Comparison of ENCODE assay signal across 9 cellular contexts in the genomic region with DNA sequence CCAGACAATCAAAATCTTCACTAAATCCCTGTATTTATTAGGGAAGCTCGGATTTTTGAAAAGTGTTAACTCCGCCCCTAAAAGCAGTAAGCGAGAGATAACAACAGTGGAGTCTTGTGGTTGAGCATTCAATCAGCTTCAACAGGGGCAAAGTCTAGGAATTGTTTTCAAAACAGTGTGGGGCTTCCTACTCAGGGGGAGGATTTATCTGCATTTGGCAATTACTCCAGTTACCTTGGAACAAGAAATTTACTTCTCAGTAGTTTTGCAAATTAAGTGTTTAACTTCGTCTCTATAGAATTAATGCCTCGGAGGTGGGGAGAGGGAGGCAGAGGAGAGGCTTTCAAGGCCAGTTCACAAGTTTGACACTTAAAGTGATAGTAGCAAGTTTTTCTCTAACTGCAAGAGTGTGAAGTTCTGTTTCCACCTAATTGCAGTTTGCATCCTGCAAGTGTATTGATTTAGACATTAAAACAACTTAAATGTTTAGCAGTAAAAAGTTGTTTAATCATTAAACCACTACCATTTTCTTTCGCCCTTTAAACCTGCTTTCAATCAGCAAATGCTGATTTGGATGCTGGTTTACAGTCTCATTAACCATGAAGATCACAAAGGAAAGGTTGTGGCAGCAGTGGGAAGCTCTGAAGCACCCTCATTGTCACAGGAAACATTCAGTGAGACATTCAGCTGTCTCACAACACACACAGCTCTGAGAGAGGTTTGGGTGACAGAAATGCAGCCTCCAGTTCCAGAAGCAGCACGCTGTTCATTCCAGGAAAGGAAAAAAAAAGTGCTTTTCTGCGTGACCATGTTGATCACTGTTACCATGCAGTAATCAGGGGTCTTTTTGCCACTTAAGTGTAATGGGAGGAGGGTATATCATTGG.
A peak's percentile ranks its signal among the peaks of the same experiment; 100 is the strongest.
DNase-seq lines count a peak whose midpoint lies in the region; ATAC-seq, FAIRE-seq and TF ChIP-seq lines count a peak whose summit lies in the region.
"Had no signal": no experiment of that assay in that cellular context is flagged by ENCODE, and none has a peak within 500 bp of the region (broad histone marks: within the 10 kb centered on the region; RNA-seq: fewer than 3 reads in every experiment).

No MANE protein-coding gene starts in this region.

- no peaks in the 10 kb centered on the region for H3K79me1 ChIP-seq in H1 (ENCODE audit: low read depth, low read length)

- H4K5ac ChIP-seq in H1 (ENCODE audit: insufficient read length, low read depth, low read length), result no peak overlapping the region

- H2BK15ac ChIP-seq in H1 (ENCODE audit: low read length), result no peak overlapping the region

- no peaks in the 10 kb centered on the region for H3K36me3 ChIP-seq in H1 (ENCODE audit: control insufficient read depth in 2 of 4, insufficient read depth in 4 of 4, low read length in 3 of 4)
- no peaks in the 10 kb centered on the region for H3K36me3 ChIP-seq in neutrophil
- no peaks in the 10 kb centered on the region for H3K36me3 ChIP-seq in aorta (ENCODE audit: control insufficient read depth in 1 of 2, insufficient read depth in 2 of 2, low read length in 1 of 2)

- H3K9ac ChIP-seq in H1 (replicated peaks in 1 of 4; ENCODE audit: extremely low read depth in 1 of 4, low read depth in 3 of 4, low read length in 3 of 4), result no peak overlapping the region

- no peaks in the 10 kb centered on the region for H3K9me3 ChIP-seq in H1 (ENCODE audit: insufficient read depth in 2 of 2, low read depth in 1 of 2, low read length in 1 of 2)
- H3K9me3 ChIP-seq in neutrophil, result no peaks in the 10 kb centered on the region
- no peaks in the 10 kb centered on the region for H3K9me3 ChIP-seq in aorta (ENCODE audit: control insufficient read depth, low read length)

- H3K4me1 ChIP-seq in H1 (replicated peaks in 1 of 4; ENCODE audit: control insufficient read depth in 3 of 4, insufficient read depth in 4 of 4, low read length in 3 of 4) (peaks cover 7 to 19% (median 17%) of the 10 kb centered on the region in 4 experiments), neutrophil (ENCODE audit: control insufficient read depth in 1 of 2, insufficient read depth in 1 of 2, low read depth in 1 of 2, low read length in 1 of 2) (peaks cover 36 to 51% of the 10 kb centered on the region in 2 experiments), aorta (ENCODE audit: control insufficient read depth in 1 of 2, insufficient read depth in 2 of 2, low read length in 2 of 2) (no peaks in the 10 kb centered on the region)

- WGBS in H1 (ENCODE audit: extremely low coverage in 1 of 2, insufficient coverage in 1 of 2, insufficient read length in 1 of 2, insufficient replicate concordance in 2 of 2, low coverage in 1 of 2, low lambda C conversion rate in 2 of 2, missing lambda C conversion rate in 1 of 2), 2 experiments, result 46% methylated on average over 8 of the region's 8 CpGs; no CpG with 5 or more reads in 1 of the 2 experiments
- 79 to 83% methylated on average over 8 of the region's 8 CpGs for WGBS in aorta, 2 donors

- no peak for DNase-seq in GM12891 (ENCODE audit: insufficient read length, low spot score)
- peak; percentile 35 for DNase-seq in KBM-7
- DNase-seq in H1 (ENCODE audit: low read depth in 1 of 2, low spot score in 2 of 2), result no peak
- DNase-seq in left cardiac atrium, result no peak
- DNase-seq in aorta, result no peak
- no peak for DNase-seq in anterior cingulate cortex (lab: John Stamatoyannopoulos, UW)
- DNase-seq: MM.1S had no signal

- FAIRE-seq in GM12891 (lab: Jason Lieb, UNC) (peak; percentile 61), H1 (lab: Jason Lieb, UNC) (no peak)

- no peak overlapping the region for H2AFZ ChIP-seq in H1 (ENCODE audit: low read length)

- in situ Hi-C loops in KBM-7 (cut with MboI; ENCODE audit: low pct_unique_long_range_greater_than_20kb, low sequenced_read_pairs), result no loop called here

- 0 out of 4 replicates have a peak, but pooled peaks cover 0 to 4% of the 10 kb centered on the region in 2 experiments for H3K79me2 ChIP-seq in H1 (ENCODE audit: control insufficient read depth in 1 of 2, insufficient read depth in 2 of 2, low read length in 2 of 2)

- no peak overlapping the region for H3K56ac ChIP-seq in H1 (replicated peaks; ENCODE audit: insufficient read length, low read depth, low read length)

- H3K27ac ChIP-seq in H1 (ENCODE audit: low read depth, low read length) (peak overlapping the region; percentile 46; the same call in 1 of the 2 replicates), neutrophil (peak overlapping the region; percentile 79), aorta (ENCODE audit: low read depth in 1 of 2, low read length in 2 of 2) (no peak overlapping the region)

- no peak overlapping the region for H4K8ac ChIP-seq in H1 (ENCODE audit: extremely low read depth, insufficient read depth, low read length)

- H3K27me3 ChIP-seq in H1 (replicated peaks in 1 of 4; ENCODE audit: control insufficient read depth in 3 of 4, extremely low read depth in 1 of 4, insufficient read depth in 3 of 4, low read length in 3 of 4), result no peaks in the 10 kb centered on the region
- no peaks in the 10 kb centered on the region for H3K27me3 ChIP-seq in neutrophil
- no peaks in the 10 kb centered on the region for H3K27me3 ChIP-seq in aorta (ENCODE audit: control insufficient read depth in 1 of 2, insufficient read depth in 2 of 2, low read length in 1 of 2)

- H3K23me2 ChIP-seq in H1 (ENCODE audit: low read depth, low read length), result no peaks in the 10 kb centered on the region

- no peaks in the 10 kb centered on the region for H4K20me1 ChIP-seq in H1 (replicated peaks in 1 of 2; ENCODE audit: control insufficient read depth in 1 of 2, insufficient read depth in 2 of 2, low read length in 2 of 2)

- no peak overlapping the region for H2BK120ac ChIP-seq in H1 (replicated peaks; ENCODE audit: low read depth, low read length)

- H2BK20ac ChIP-seq in H1 (ENCODE audit: low read length), result no peak overlapping the region

- no peak for TF ChIP-seq CTCF in H1 (IDR thresholded peaks at IDR 0.05; ENCODE audit: control extremely low read depth in 1 of 3, insufficient read depth in 1 of 3, low read depth in 1 of 3, low read length in 3 of 3)
- TF ChIP-seq CTCF in neutrophil (IDR thresholded peaks at IDR 0.05), result no peak

- POLR2A ChIA-PET in H1 (lab: Charles Lee; ENCODE audit: partially characterized antibody), result interaction anchor here (1.5 kb wide), 2 partner anchors 14 to 30 kb away, joined by 3 to 4 read pairs; no protein-coding TSS in a partner anchor

- no peak overlapping the region for H3K18ac ChIP-seq in H1 (ENCODE audit: extremely low read depth, low read length)

- no peak overlapping the region for H3K14ac ChIP-seq in H1 (ENCODE audit: insufficient read length)

- no peak for TF ChIP-seq RAD21 in H1 (IDR thresholded peaks at IDR 0.05 in 1 of 2, conservative IDR thresholded peaks at IDR 0.05 in 1 of 2; ENCODE audit: low read depth in 2 of 2, low read length in 2 of 2)

- H3K4ac ChIP-seq in H1 (replicated peaks; ENCODE audit: insufficient read length, low read depth, low read length), result no peak overlapping the region

- no peak overlapping the region for H2AK5ac ChIP-seq in H1 (ENCODE audit: low read depth, low read length)

- TF ChIP-seq EP300 in H1 (IDR thresholded peaks at IDR 0.05; ENCODE audit: borderline replicate concordance in 1 of 2, low read depth in 2 of 2, low read length in 2 of 2), result no peak

- intact Hi-C loops in left cardiac atrium (cut with DNase I), result no loop called here
- intact Hi-C loops in aorta (cut with DNase I), result no loop called here

- no peak overlapping the region for H4K91ac ChIP-seq in H1 (replicated peaks; ENCODE audit: insufficient read length, low read length)

- peak overlapping the region; percentile 43 for H3K23ac ChIP-seq in H1 (ENCODE audit: insufficient read length)

- H3K4me2 ChIP-seq in H1 (ENCODE audit: insufficient read depth in 1 of 2, low read depth in 2 of 2, low read length in 2 of 2), result peak overlapping the region; percentile 45 to 48

- no peak overlapping the region for H2BK12ac ChIP-seq in H1 (ENCODE audit: low read depth, low read length)

- H3K4me3 ChIP-seq in H1 (ENCODE audit: extremely low read depth in 1 of 4, insufficient read depth in 2 of 4, low read depth in 3 of 4, low read length in 4 of 4) (peak overlapping the region in 1 of 4 experiments; percentile 44; a peak in 1 of 8 replicates), neutrophil (ENCODE audit: low read depth in 1 of 2, low read length in 1 of 2) (peak overlapping the region; percentile 24 to 29), aorta (ENCODE audit: low read length in 2 of 2) (no peak overlapping the region)

- no peak for TF ChIP-seq POLR2A in GM12891 (IDR thresholded peaks at IDR 0.05; ENCODE audit: low read depth, low read length)
- TF ChIP-seq POLR2A in H1 (IDR thresholded peaks at IDR 0.05; ENCODE audit: control extremely low read depth in 1 of 2, low read depth in 2 of 2, low read length in 2 of 2), result no peak

- CTCF ChIA-PET in H1 (lab: Charles Lee; ENCODE audit: partially characterized antibody), result interaction anchor here (2.4 kb wide), 1 partner anchor 18 kb away, joined by 7 read pairs; no protein-coding TSS in a partner anchor

- peak overlapping the region; percentile 10; the same call in 1 of the 2 replicates for H2BK5ac ChIP-seq in H1 (ENCODE audit: low read depth, low read length)

- no peak for ATAC-seq in GM21360 (IDR thresholded peaks at IDR 0.05; ENCODE audit: unreplicated experiment)
- no peak for ATAC-seq in left cardiac atrium
- no peak for ATAC-seq in aorta (ENCODE audit: low FRiP score)

TF ChIP-seq in GM12891, 5 proteins besides CTCF, POLR2A, EP300 and RAD21:
- TF ChIP-seq TAF1 (IDR thresholded peaks at IDR 0.05; ENCODE audit: low read depth, low read length) (no peak), PAX5 (IDR thresholded peaks at IDR 0.05; ENCODE audit: insufficient read depth, low read length, severe bottlenecking) (no peak), SPI1 (IDR thresholded peaks at IDR 0.05; ENCODE audit: low read depth, low read length) (no peak)
TF ChIP-seq in GM12891: peak in this region for 0.

TF ChIP-seq in H1, 55 proteins besides CTCF, POLR2A, EP300 and RAD21:
- TF ChIP-seq SIN3A (conservative IDR thresholded peaks at IDR 0.05 in 1 of 2, IDR thresholded peaks at IDR 0.05 in 1 of 2; ENCODE audit: low read depth in 1 of 2, low read length in 2 of 2) (no peak), JUN (IDR thresholded peaks at IDR 0.05; ENCODE audit: low read depth, low read length) (no peak), CTBP2 (IDR thresholded peaks at IDR 0.05; ENCODE audit: borderline replicate concordance, insufficient read depth, insufficient read length, low read length) (no peak), SP2 (IDR thresholded peaks at IDR 0.05; ENCODE audit: low read length) (no peak), YY1 (IDR thresholded peaks at IDR 0.05; ENCODE audit: low read depth, low read length) (no peak), TBP (IDR thresholded peaks at IDR 0.05; ENCODE audit: low read depth, low read length) (no peak), SIX5 (IDR thresholded peaks at IDR 0.05; ENCODE audit: low read depth, low read length) (no peak), BRCA1 (IDR thresholded peaks at IDR 0.05; ENCODE audit: low read depth, low read length) (no peak)
TF ChIP-seq in H1: peak in this region for 0.

Comparison
In these comparisons a context has a peak if more than half of its experiments do, and no peak if none do; other contexts are left out.
1. H3K27ac ChIP-seq: peak in H1 (single experiment) and neutrophil (single experiment); none in aorta (0 of 2).
2. H3K4me3 ChIP-seq: peak in neutrophil (2 of 2); none in aorta (0 of 2).